ENCODE assay signal across 30 cellular contexts in the genomic region with DNA sequence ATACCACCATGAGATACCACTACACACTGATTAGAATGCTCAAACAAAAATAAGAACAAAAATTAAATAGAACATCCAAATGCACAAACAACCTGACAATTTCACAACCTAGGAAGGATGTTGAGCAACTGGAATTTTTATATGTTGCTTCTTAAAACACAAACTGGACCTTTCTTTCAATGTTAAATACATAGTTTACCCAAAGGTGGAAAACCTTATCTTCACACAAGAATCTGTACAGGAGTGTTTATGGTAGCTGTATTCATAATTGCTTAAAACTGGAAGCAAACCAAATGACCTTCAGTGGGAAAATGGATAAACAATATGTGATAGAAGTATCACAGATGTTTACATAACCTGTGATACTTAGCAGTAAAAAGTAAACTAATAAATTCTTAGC.
"Had no signal": no experiment of that assay in that cellular context is flagged by ENCODE, and none has a peak within 500 bp of the region (broad histone marks: within the 10 kb centered on the region; RNA-seq: fewer than 3 reads in every experiment).

No MANE protein-coding gene starts in this region.

- H3K27ac Mint-ChIP-seq: activated CD4-positive, alpha-beta T cell treated with anti-CD3 and anti-CD28 coated beads, Interleukin-2, amount 10 ng/mL, durations not matched to agents 24 days and 14 days; activated CD8-positive, alpha-beta T cell treated with anti-CD3 and anti-CD28 coated beads for 36 hours; activated naive CD8-positive, alpha-beta T cell treated with anti-CD3 and anti-CD28 coated beads for 36 hours; activated T-cell treated with anti-CD3 and anti-CD28 coated beads, Interleukin-2, amount 50 U/mL, for 72 hours; activated T-helper 17 cell treated with anti-CD3 and anti-CD28 coated beads, Interleukin-2, amount 50 U/mL, for 72 hours; brain; T-helper 1 cell treated with Interleukin-12 subunit alpha and Interleukin-12 subunit beta and Interleukin-4 antibody, amounts not matched to agents 30 μg/mL and 1 μg/mL, for 36 hours; T-helper 2 cell treated with Interferon-gamma antibody and Interleukin-4, amounts not matched to agents 5 μg/mL and 100 μg/mL, for 36 hours had no signal

- H3K36me3 Mint-ChIP-seq: activated naive CD8-positive, alpha-beta T cell treated with anti-CD3 and anti-CD28 coated beads for 36 hours; brain had no signal

- H3K27me3 ChIP-seq: cardiac muscle cell, Peyer's patch, SJSA1 had no signal

- H3K27ac ChIP-seq: cardiac muscle cell, Peyer's patch, SJSA1 had no signal

- H3K4me3 ChIP-seq: cardiac muscle cell, K562, Peyer's patch, SJSA1 had no signal

- DNase-seq: activated CD4-positive, alpha-beta T cell treated with anti-CD3 and anti-CD28 coated beads, Interleukin-2, amount 10 ng/mL, durations not matched to agents 24 days and 14 days; activated CD4-positive, alpha-beta T cell treated with anti-CD3 and anti-CD28 coated beads, Interleukin-2, amount 50 U/mL, for 4 hours; activated CD8-positive, alpha-beta T cell treated with anti-CD3 and anti-CD28 coated beads for 36 hours; activated effector memory CD4-positive, alpha-beta T cell treated with anti-CD3 and anti-CD28 coated beads, Interleukin-2, amount 50 U/mL, for 16 hours; activated naive CD4-positive, alpha-beta T cell; activated naive CD4-positive, alpha-beta T cell treated with anti-CD3 and anti-CD28 coated beads, Interleukin-2, amount 50 U/mL, for 16 hours; activated naive CD8-positive, alpha-beta T cell treated with anti-CD3 and anti-CD28 coated beads for 36 hours; activated T-cell treated with anti-CD3 and anti-CD28 coated beads, Interleukin-2, amount 50 U/mL, for 1 hour; activated T-cell treated with anti-CD3 and anti-CD28 coated beads, Interleukin-2, amount 50 U/mL, for 72 hours; NCI-H1105; NCI-H1417 treated with DMSO at 0.1 percent for 48 hours; NCI-H187 treated with DMSO at 0.1 percent for 48 hours; NCI-H2081; NCI-H2171 treated with DMSO at 0.1 percent for 48 hours; NCI-H2227 treated with DMSO at 0.1 percent for 48 hours; NCI-H446; NCI-H510A treated with DMSO at 0.1 percent for 48 hours; NCI-H69; PC-3; Peyer's patch; RPMI8226; SHP77 treated with DMSO at 0.1 percent for 48 hours; SK-N-SH had no signal

- H3K27me3 Mint-ChIP-seq: activated CD4-positive, alpha-beta T cell treated with anti-CD3 and anti-CD28 coated beads, Interleukin-2, amount 10 ng/mL, durations not matched to agents 24 days and 14 days; activated CD8-positive, alpha-beta T cell treated with anti-CD3 and anti-CD28 coated beads for 36 hours; activated naive CD8-positive, alpha-beta T cell treated with anti-CD3 and anti-CD28 coated beads for 36 hours; activated T-helper 17 cell treated with anti-CD3 and anti-CD28 coated beads, Interleukin-2, amount 50 U/mL, for 72 hours; brain had no signal

- H3K9me3 Mint-ChIP-seq: activated CD4-positive, alpha-beta T cell treated with anti-CD3 and anti-CD28 coated beads, Interleukin-2, amount 10 ng/mL, durations not matched to agents 24 days and 14 days; activated naive CD8-positive, alpha-beta T cell treated with anti-CD3 and anti-CD28 coated beads for 36 hours; activated T-helper 17 cell treated with anti-CD3 and anti-CD28 coated beads, Interleukin-2, amount 50 U/mL, for 72 hours; brain; T-helper 1 cell treated with Interleukin-12 subunit alpha and Interleukin-12 subunit beta and Interleukin-4 antibody, amounts not matched to agents 30 μg/mL and 1 μg/mL, for 36 hours; T-helper 2 cell treated with Interferon-gamma antibody and Interleukin-4, amounts not matched to agents 5 μg/mL and 100 μg/mL, for 36 hours had no signal

- H3K4me1 Mint-ChIP-seq: activated CD4-positive, alpha-beta T cell treated with anti-CD3 and anti-CD28 coated beads, Interleukin-2, amount 10 ng/mL, durations not matched to agents 24 days and 14 days; activated naive CD8-positive, alpha-beta T cell treated with anti-CD3 and anti-CD28 coated beads for 36 hours; activated T-helper 17 cell treated with anti-CD3 and anti-CD28 coated beads, Interleukin-2, amount 50 U/mL, for 72 hours; brain had no signal

- H3K9me3 ChIP-seq: Peyer's patch, SJSA1, SK-N-SH had no signal

- H3K4me3 Mint-ChIP-seq: activated CD4-positive, alpha-beta T cell treated with anti-CD3 and anti-CD28 coated beads, Interleukin-2, amount 10 ng/mL, durations not matched to agents 24 days and 14 days; activated CD8-positive, alpha-beta T cell treated with anti-CD3 and anti-CD28 coated beads for 36 hours; activated naive CD8-positive, alpha-beta T cell treated with anti-CD3 and anti-CD28 coated beads for 36 hours; activated T-cell treated with anti-CD3 and anti-CD28 coated beads, Interleukin-2, amount 50 U/mL, for 72 hours; activated T-helper 17 cell treated with anti-CD3 and anti-CD28 coated beads, Interleukin-2, amount 50 U/mL, for 72 hours; brain; T-helper 1 cell treated with Interleukin-12 subunit alpha and Interleukin-12 subunit beta and Interleukin-4 antibody, amounts not matched to agents 30 μg/mL and 1 μg/mL, for 36 hours; T-helper 2 cell treated with Interferon-gamma antibody and Interleukin-4, amounts not matched to agents 5 μg/mL and 100 μg/mL, for 36 hours had no signal

- H3K36me3 ChIP-seq: cardiac muscle cell, Peyer's patch, SJSA1 had no signal

- H3K4me1 ChIP-seq: Peyer's patch, SJSA1 had no signal
